In the genomic region with DNA sequence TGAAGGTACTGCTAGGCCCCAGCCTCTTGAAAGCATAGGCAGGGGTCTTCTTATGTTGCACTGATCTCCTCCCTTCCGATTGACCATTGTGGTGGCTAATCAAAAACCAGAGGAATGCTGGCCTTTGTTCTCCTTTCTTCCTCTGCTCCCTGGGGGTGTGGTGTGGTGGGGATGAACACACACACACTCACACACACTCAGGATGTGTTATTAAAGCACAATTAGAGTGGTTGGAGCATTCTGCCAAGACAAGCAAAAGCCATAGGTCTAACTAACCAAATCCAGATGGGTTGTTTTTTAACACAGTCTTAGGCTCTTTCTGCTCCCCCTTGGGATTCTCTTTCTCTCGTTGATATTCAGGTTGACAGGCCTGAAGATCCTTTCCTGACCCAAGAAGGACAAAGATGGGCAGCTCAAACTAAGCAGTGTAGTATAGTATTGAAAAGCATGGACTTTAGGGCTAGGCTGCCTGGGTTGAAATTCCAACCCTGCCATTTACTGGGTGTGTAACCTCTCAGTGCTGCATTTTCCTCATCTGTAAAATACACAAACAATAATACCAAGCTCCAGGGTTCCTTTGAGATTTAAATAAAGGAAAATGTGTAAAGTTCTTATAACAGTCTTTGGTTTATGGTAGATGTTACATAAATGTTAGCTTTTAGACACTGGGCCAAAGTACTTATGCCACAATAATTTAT, we compare ENCODE assay signal across 27 cellular contexts. TPM values are rescaled to one million over a fixed set of nuclear protein-coding genes. Genes with fewer than 3 reads are reported as not detected.
DNase-seq lines count a peak whose midpoint lies in the region; ATAC-seq, FAIRE-seq and TF ChIP-seq lines count a peak whose summit lies in the region.
"Had no signal": no experiment of that assay in that cellular context is flagged by ENCODE, and none has a peak within 500 bp of the region (broad histone marks: within the 10 kb centered on the region; RNA-seq: fewer than 3 reads in every experiment).

No MANE protein-coding gene starts in this region.

- no peaks in the 10 kb centered on the region for H3K9me3 ChIP-seq in mucosa of descending colon
- H3K9me3 ChIP-seq: BLaER1, HAP-1, SK-N-SH had no signal

- ATAC-seq in mucosa of descending colon (peak; percentile 65), GM19397 (IDR thresholded peaks at IDR 0.05; ENCODE audit: unreplicated experiment) (no peak), HG02884 (IDR thresholded peaks at IDR 0.05; ENCODE audit: unreplicated experiment) (no peak)
- ATAC-seq: GM23338 had no signal

- FAIRE-seq in HTR-8/SVneo (lab: Jason Lieb, UNC), result no peak
- FAIRE-seq: G401.6, RCC 7860 had no signal

- H3K4me1 ChIP-seq in mucosa of descending colon (ENCODE audit: low read depth), result peaks cover 2% of the 10 kb centered on the region
- H3K4me1 ChIP-seq: BLaER1 had no signal

- TF ChIP-seq CTCF in AG10803 (conservative IDR thresholded peaks at IDR 0.05; ENCODE audit: low read length) (no peak), astrocyte of the cerebellum (IDR thresholded peaks at IDR 0.05; ENCODE audit: low read depth, low read length, missing control alignments) (no peak), mucosa of descending colon (IDR thresholded peaks at IDR 0.05) (no peak)

- in situ Hi-C loops in astrocyte of the cerebellum (cut with HindIII; ENCODE audit: low sequenced_read_pairs), result no loop called here

- H3K4me3 ChIP-seq in AG10803 (ENCODE audit: low read length) (no peak overlapping the region), astrocyte of the cerebellum (ENCODE audit: low read depth, low read length) (no peak overlapping the region), mucosa of descending colon (no peak overlapping the region)
- H3K4me3 ChIP-seq: BLaER1, GM23338, HAP-1 had no signal

- DNase-seq in AG10803 (ENCODE audit: low read depth) (peak; percentile 15), astrocyte of the cerebellum (ENCODE audit: low read depth) (peak; percentile 80), fibroblast of gingiva (ENCODE audit: low read depth) (peak; percentile 53), mucosa of descending colon (no peak), SKM-1 treated with dmso at 0.1 percent for 144 hours (lab: John Stamatoyannopoulos, UW; ENCODE audit: unreplicated experiment) (no peak), HTR-8/SVneo (ENCODE audit: insufficient read length, low spot score) (no peak)
- DNase-seq: 8988T; ACHN; CD4-positive, CD25-positive, alpha-beta regulatory T cell; DMS153; HFFc6; MM.1S; NCI-H1048; NCI-H1417; NCI-H1694; NCI-H2029 treated with DMSO at 0.1 percent for 48 hours; NCI-H2227 treated with DMSO at 0.1 percent for 48 hours; NCI-H526 treated with DMSO at 0.1 percent for 48 hours; OCI-M1; SK-N-SH had no signal

- intact Hi-C loops in mucosa of descending colon (cut with DNase I, micrococcal nuclease), result no loop called here

- no peaks in the 10 kb centered on the region for H3K36me3 ChIP-seq in mucosa of descending colon (ENCODE audit: low read depth)
- H3K36me3 ChIP-seq: BLaER1, HAP-1 had no signal

RNA-seq across cellular contexts. Expression of gene DGKH, which starts 25.5 kb away (rescaled TPM):
- 10 to 100 TPM; 18.8 to 27.0 (median 26.3) TPM for total RNA-seq in mucosa of descending colon

Comparison
In these comparisons a context has a peak if more than half of its experiments do, and no peak if none do; other contexts are left out.
1. DNase-seq: peak in AG10803 (single experiment), astrocyte of the cerebellum (single experiment) and fibroblast of gingiva (single experiment); none in mucosa of descending colon (0 of 3), SKM-1 treated with dmso at 0.1 percent for 144 hours (single experiment) and HTR-8/SVneo (single experiment).